In the genomic region with DNA sequence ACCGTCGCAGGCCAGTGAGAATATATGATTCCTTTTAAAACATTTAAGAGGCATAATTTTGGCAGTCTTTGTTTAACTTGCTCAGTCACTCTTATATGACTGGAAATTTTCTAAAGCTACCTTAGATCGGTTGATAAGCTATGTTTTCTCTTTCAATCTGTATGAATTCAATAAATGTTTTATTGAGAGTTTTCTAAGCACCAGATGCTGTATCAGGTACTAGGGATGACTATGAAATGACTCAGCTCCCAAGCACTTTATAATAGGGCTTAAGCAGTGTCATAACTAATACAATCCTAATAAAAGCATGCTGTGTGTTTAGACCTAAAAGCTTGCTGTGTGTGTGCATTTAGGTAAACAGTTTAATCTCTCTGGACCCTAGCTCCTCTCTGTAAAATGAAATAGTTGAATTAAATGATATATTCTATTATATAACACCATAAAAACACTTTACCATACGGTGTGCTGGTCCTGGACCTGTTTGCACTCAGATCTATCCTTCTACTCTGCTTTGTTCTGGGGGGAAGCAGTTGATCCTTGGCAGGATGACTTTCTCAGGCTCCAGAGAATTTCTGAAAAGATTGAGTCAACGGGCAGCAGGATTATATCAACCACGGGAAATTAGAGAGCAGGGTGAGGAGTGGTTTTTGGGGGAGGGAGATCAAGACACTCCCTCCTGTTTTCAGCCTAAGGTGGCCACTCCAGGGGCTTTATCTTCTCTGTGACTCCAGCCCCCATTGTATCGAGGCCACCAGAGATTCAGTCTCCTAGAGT, we compare ENCODE assay signal across 14 cellular contexts. TPM values are rescaled to one million over a fixed set of nuclear protein-coding genes. Genes with fewer than 3 reads are reported as not detected.
DNase-seq lines count a peak whose midpoint lies in the region; TF ChIP-seq lines count a peak whose summit lies in the region.
"Had no signal": no experiment of that assay in that cellular context is flagged by ENCODE, and none has a peak within 500 bp of the region (broad histone marks: within the 10 kb centered on the region; RNA-seq: fewer than 3 reads in every experiment).

No MANE protein-coding gene starts in this region.

- H3K27me3 ChIP-seq in GM23248 (replicated peaks; ENCODE audit: insufficient read depth) (no peaks in the 10 kb centered on the region), skeletal muscle satellite cell (ENCODE audit: control insufficient read depth, insufficient read depth, low read length) (no peaks in the 10 kb centered on the region)

- no peaks in the 10 kb centered on the region for H4K20me1 ChIP-seq in GM23248 (ENCODE audit: insufficient read depth)

- H3F3A ChIP-seq in GM23248 (ENCODE audit: insufficient read depth) = peaks cover 34% of the 10 kb centered on the region

- H3K4me3 ChIP-seq in GM23248 (no peak overlapping the region), fibroblast of the aortic adventitia (ENCODE audit: low read depth, low read length) (no peak overlapping the region), skeletal muscle satellite cell (ENCODE audit: low read length) (no peak overlapping the region)
- H3K4me3 ChIP-seq: skin epidermis had no signal

- H3K4me1 ChIP-seq in GM23248 (ENCODE audit: insufficient read depth) = peaks cover 49% of the 10 kb centered on the region
- peaks cover 29% of the 10 kb centered on the region for H3K4me1 ChIP-seq in skeletal muscle satellite cell (ENCODE audit: control insufficient read depth, insufficient read depth, low read length)

- in situ Hi-C loops in GM23248 (cut with MboI) = loop anchor here (10.0 kb wide), 1 partner anchor 247 kb away; no protein-coding TSS in a partner anchor

- DNase-seq in GM23248 (peak; percentile 58), RWPE1 (ENCODE audit: low spot score) (no peak), fibroblast of the aortic adventitia (ENCODE audit: low read depth) (peak; percentile 49), activated T-cell treated with anti-CD3 and anti-CD28 coated beads for 4 hours (no peak)
- no peak for DNase-seq in activated CD4-positive, alpha-beta T cell treated with anti-CD3 and anti-CD28 coated beads for 4 hours
- no peak for DNase-seq in central memory CD4-positive, alpha-beta T cell
- DNase-seq in activated T-cell treated with anti-CD3 and anti-CD28 coated beads, Interleukin-2, amount 50 U/mL, for 1 hour = no peak
- DNase-seq: activated CD8-positive, alpha-beta T cell treated with anti-CD3 and anti-CD28 coated beads for 36 hours; activated naive CD4-positive, alpha-beta T cell treated with Interleukin-2 at 50 U/mL for 16 hours; KG1; naive thymus-derived CD4-positive, alpha-beta T cell; OCI-M1 had no signal

- POLR2A ChIA-PET in RWPE1 (lab: Yijun Ruan, JAX; ENCODE audit: low non-redundant PET) = no interaction called here

- CTCF ChIA-PET in RWPE1 (lab: Yijun Ruan, JAX) = no interaction called here

- H3K4me2 ChIP-seq in GM23248 (ENCODE audit: unreplicated experiment) (peak overlapping the region; percentile 53), skeletal muscle satellite cell (ENCODE audit: low read length) (peak overlapping the region; percentile 54)

- H3K79me2 ChIP-seq in GM23248 (ENCODE audit: insufficient read depth) = no peaks in the 10 kb centered on the region

- H3K9me2 ChIP-seq in GM23248 (ENCODE audit: insufficient read depth) = no peaks in the 10 kb centered on the region

- H3K36me3 ChIP-seq in GM23248 (ENCODE audit: low read depth) (no peaks in the 10 kb centered on the region), skeletal muscle satellite cell (ENCODE audit: insufficient read depth, low read length) (no peaks in the 10 kb centered on the region)

- H2AFZ ChIP-seq in GM23248 = no peak overlapping the region

- H3K9me3 ChIP-seq in GM23248 (ENCODE audit: low read depth) (no peaks in the 10 kb centered on the region), skeletal muscle satellite cell (replicated peaks; ENCODE audit: low read length) (no peaks in the 10 kb centered on the region)

- H3K27ac ChIP-seq in GM23248 = peak overlapping the region; percentile 42
- peak overlapping the region; percentile 63 for H3K27ac ChIP-seq in RWPE1

- H3K9ac ChIP-seq in GM23248 (no peak overlapping the region), skeletal muscle satellite cell (ENCODE audit: low read depth, low read length) (peak overlapping the region; percentile 42)

- 36 to 39% methylated on average over 7 of the region's 7 CpGs for WGBS in GM23248 (ENCODE audit: low coverage in 1 of 2, low lambda C conversion rate in 2 of 2, missing lambda C conversion rate in 2 of 2), 2 experiments

- TF ChIP-seq CTCF in RWPE1 (conservative IDR thresholded peaks at IDR 0.05; ENCODE audit: low read depth) (no peak), fibroblast of the aortic adventitia (IDR thresholded peaks at IDR 0.05; ENCODE audit: insufficient read depth, low read length) (no peak)

RNA-seq across cellular contexts. Expression of a gene that starts 26.1 kb away (rescaled TPM):
- not detected in 2 replicates for total RNA-seq in GM23248 (2014; rRNA removed; shearing (Covaris generic))
- polyA plus RNA-seq in GM23248 (2016; fragmentation: Nextera tagmentation; extraction: Ambion mirVana) = not detected in 2 replicates
- 0.45 TPM in 1 of 2 replicates, not detected in the other for total RNA-seq in fibroblast of the aortic adventitia (ENCODE audit: low replicate concordance)
- not detected in 2 replicates for total RNA-seq in skeletal muscle satellite cell (2012; rRNA removed)
- total RNA-seq: activated CD8-positive, alpha-beta T cell treated with anti-CD3 and anti-CD28 coated beads for 36 hours had no signal
- polyA plus RNA-seq: naive thymus-derived CD4-positive, alpha-beta T cell had no signal

Comparison
In these comparisons a context has a peak if more than half of its experiments do, and no peak if none do; other contexts are left out.
1. DNase-seq: peak in GM23248 (single experiment) and fibroblast of the aortic adventitia (single experiment); none in RWPE1 (single experiment), activated CD4-positive, alpha-beta T cell treated with anti-CD3 and anti-CD28 coated beads for 4 hours (0 of 2), central memory CD4-positive, alpha-beta T cell (single experiment), activated T-cell treated with anti-CD3 and anti-CD28 coated beads, Interleukin-2, amount 50 U/mL, for 1 hour (single experiment) and activated T-cell treated with anti-CD3 and anti-CD28 coated beads for 4 hours (single experiment).